ENCODE assay signal across 8 cellular contexts in genomic region chr4:72505314-72505744, GRCh38.
DNase-seq lines count a peak whose midpoint lies in the region; ATAC-seq and TF ChIP-seq lines count a peak whose summit lies in the region.

No MANE protein-coding gene starts in this region.

- no peak overlapping the region for H2AFZ ChIP-seq in mesenchymal stem cell (ENCODE audit: low read depth, low read length)

- no peaks in the 10 kb centered on the region for H3K36me3 Mint-ChIP-seq in CD8-positive, alpha-beta T cell

- intact Hi-C loops in CD8-positive, alpha-beta T cell (cut with DNase I, micrococcal nuclease), result no loop called here

- peaks cover 5% of the 10 kb centered on the region for H3K4me1 ChIP-seq in mesenchymal stem cell (ENCODE audit: control insufficient read depth, insufficient read depth, low read depth, low read length)
- no peaks in the 10 kb centered on the region for H3K4me1 ChIP-seq in CD8-positive, alpha-beta T cell (ENCODE audit: insufficient read depth, low read length)

- H3K4ac ChIP-seq in mesenchymal stem cell (ENCODE audit: low read depth in 1 of 2, low read length in 2 of 2), result no peak overlapping the region

- no peaks in the 10 kb centered on the region for H3K4me1 Mint-ChIP-seq in CD8-positive, alpha-beta T cell (ENCODE audit: low read depth)

- H3K4me3 ChIP-seq in AG10803 (ENCODE audit: low read length), result no peak overlapping the region
- no peak overlapping the region for H3K4me3 ChIP-seq in mesenchymal stem cell (ENCODE audit: insufficient read depth in 1 of 2, low read depth in 1 of 2, low read length in 2 of 2)
- no peak overlapping the region for H3K4me3 ChIP-seq in CD8-positive, alpha-beta T cell (ENCODE audit: low read depth, low read length)

- H4K8ac ChIP-seq in mesenchymal stem cell (ENCODE audit: low read length), result no peak overlapping the region

- H3K79me1 ChIP-seq in mesenchymal stem cell (replicated peaks; ENCODE audit: low read length, poor library complexity, severe bottlenecking), result no peaks in the 10 kb centered on the region

- no peak overlapping the region for H4K91ac ChIP-seq in mesenchymal stem cell (ENCODE audit: low read length)

- peak; percentile 93 for ATAC-seq in GM18502 (IDR thresholded peaks at IDR 0.05; ENCODE audit: poor library complexity, unreplicated experiment)
- peak; percentile 93 for ATAC-seq in HG02981 (IDR thresholded peaks at IDR 0.05; ENCODE audit: unreplicated experiment)
- ATAC-seq in CD8-positive, alpha-beta T cell, result no peak

- POLR2A ChIA-PET in CD8-positive, alpha-beta T cell (lab: Charles Lee), result no interaction called here

- H3K18ac ChIP-seq in mesenchymal stem cell (ENCODE audit: low read depth in 1 of 2, low read length in 2 of 2), result peak overlapping the region in 1 of 2 experiments; percentile 11

- CTCF ChIA-PET in CD8-positive, alpha-beta T cell (lab: Charles Lee), result no interaction called here

- H3K27ac Mint-ChIP-seq in CD8-positive, alpha-beta T cell, result no peak overlapping the region

- no peak overlapping the region for H3K4me3 Mint-ChIP-seq in CD8-positive, alpha-beta T cell

- H3K23ac ChIP-seq in mesenchymal stem cell (ENCODE audit: low read length in 2 of 2), result no peak overlapping the region

- DNase-seq in AG10803 (ENCODE audit: low read depth), result peak; percentile 66
- DNase-seq in NCI-H526 treated with DMSO at 0.1 percent for 48 hours (lab: John Stamatoyannopoulos, UW), result peak; percentile 28
- DNase-seq in dermis microvascular lymphatic vessel endothelial cell (ENCODE audit: low read depth in 2 of 2), result peak; percentile 25 to 65
- peak; percentile 71 for DNase-seq in mesenchymal stem cell
- no peak for DNase-seq in CD8-positive, alpha-beta T cell
- no peak for DNase-seq in stimulated activated CD4-positive, alpha-beta T cell treated with anti-CD3 and anti-CD28 coated beads, Interleukin-12 subunit alpha, Interleukin-12 subunit beta, amount 100 ng/mL, for 4 hours

- H3K14ac ChIP-seq in mesenchymal stem cell (ENCODE audit: low read length in 2 of 2), result no peak overlapping the region

- peaks cover 4% of the 10 kb centered on the region for H3K9me3 Mint-ChIP-seq in CD8-positive, alpha-beta T cell

- TF ChIP-seq CTCF in AG10803 (conservative IDR thresholded peaks at IDR 0.05; ENCODE audit: low read length), result peak; percentile 90
- TF ChIP-seq CTCF in CD8-positive, alpha-beta T cell (IDR thresholded peaks at IDR 0.05), result no peak

- 4% methylated on average over 3 of the region's 3 CpGs for WGBS in mesenchymal stem cell

- no peak overlapping the region for H2BK120ac ChIP-seq in mesenchymal stem cell (ENCODE audit: low read depth, low read length)

- no peak overlapping the region for H3K27ac ChIP-seq in mesenchymal stem cell (ENCODE audit: low read length, poor library complexity, severe bottlenecking)
- H3K27ac ChIP-seq in CD8-positive, alpha-beta T cell (ENCODE audit: low read depth, low read length), result no peak overlapping the region

- H2BK15ac ChIP-seq in mesenchymal stem cell (ENCODE audit: low read depth, poor library complexity, severe bottlenecking), result no peak overlapping the region

- no peak overlapping the region for H3K4me2 ChIP-seq in mesenchymal stem cell (ENCODE audit: low read length, poor library complexity, severe bottlenecking)

- H3K9me3 ChIP-seq in mesenchymal stem cell (ENCODE audit: control insufficient read depth, low read length), result peaks cover 7% of the 10 kb centered on the region
- no peaks in the 10 kb centered on the region for H3K9me3 ChIP-seq in CD8-positive, alpha-beta T cell (ENCODE audit: low read length)

- H3K27me3 Mint-ChIP-seq in CD8-positive, alpha-beta T cell (ENCODE audit: low read depth), result no peaks in the 10 kb centered on the region

- H3K9ac ChIP-seq in mesenchymal stem cell (ENCODE audit: low read length), result no peak overlapping the region

- H3K36me3 ChIP-seq in mesenchymal stem cell (ENCODE audit: control insufficient read depth in 1 of 2, insufficient read depth in 2 of 2, low read depth in 1 of 2, low read length in 2 of 2), result no peaks in the 10 kb centered on the region
- H3K36me3 ChIP-seq in CD8-positive, alpha-beta T cell (ENCODE audit: insufficient read depth, low read length), result no peaks in the 10 kb centered on the region

- H2AK5ac ChIP-seq in mesenchymal stem cell (ENCODE audit: low read length, severe bottlenecking), result no peak overlapping the region

- H2BK5ac ChIP-seq in mesenchymal stem cell (ENCODE audit: low read depth, low read length, poor library complexity, severe bottlenecking), result no peak overlapping the region

- no peak overlapping the region for H2BK12ac ChIP-seq in mesenchymal stem cell (ENCODE audit: low read length in 2 of 2)

- no peaks in the 10 kb centered on the region for H3K27me3 ChIP-seq in mesenchymal stem cell (ENCODE audit: control insufficient read depth in 1 of 2, insufficient read depth in 1 of 2, low read length in 2 of 2)
- no peaks in the 10 kb centered on the region for H3K27me3 ChIP-seq in CD8-positive, alpha-beta T cell (ENCODE audit: insufficient read depth, low read length)

Comparison
In these comparisons a context has a peak if more than half of its experiments do, and no peak if none do; other contexts are left out.
1. DNase-seq: peak in AG10803 (single experiment), NCI-H526 treated with DMSO at 0.1 percent for 48 hours (single experiment), dermis microvascular lymphatic vessel endothelial cell (2 of 2) and mesenchymal stem cell (single experiment); none in CD8-positive, alpha-beta T cell (0 of 7) and stimulated activated CD4-positive, alpha-beta T cell treated with anti-CD3 and anti-CD28 coated beads, Interleukin-12 subunit alpha, Interleukin-12 subunit beta, amount 100 ng/mL, for 4 hours (single experiment).